ENCODE assay signal across 17 cellular contexts in genomic region chrX:137424679-137425078, GRCh38.
"Had no signal": no experiment of that assay in that cellular context is flagged by ENCODE, and none has a peak within 500 bp of the region (broad histone marks: within the 10 kb centered on the region; RNA-seq: fewer than 3 reads in every experiment).

No MANE protein-coding gene starts in this region.

- H3K36me3 Mint-ChIP-seq: activated naive CD8-positive, alpha-beta T cell treated with anti-CD3 and anti-CD28 coated beads, Interleukin-2, amount 10 ng/mL, durations not matched to agents 7 days and 5 days; immature natural killer cell had no signal

- H3K9me3 Mint-ChIP-seq: activated CD4-positive, alpha-beta T cell treated with anti-CD3 and anti-CD28 coated beads, Interleukin-2, amount 10 ng/mL, durations not matched to agents 7 days and 5 days had no signal

- ATAC-seq: gastrocnemius medialis; heart right ventricle; left colon; naive thymus-derived CD8-positive, alpha-beta T cell; right cardiac atrium; stimulated activated naive CD8-positive, alpha-beta T cell treated with anti-CD3 and anti-CD28 coated beads, Interleukin-15, Interleukin-2, amounts not matched to agents 100 U/mL and 50 U/mL, for 24 hours had no signal

- H3K4me3 Mint-ChIP-seq: activated CD4-positive, alpha-beta T cell treated with anti-CD3 and anti-CD28 coated beads, Interleukin-2, amount 10 ng/mL, durations not matched to agents 7 days and 5 days; activated naive CD8-positive, alpha-beta T cell treated with anti-CD3 and anti-CD28 coated beads, Interleukin-2, amount 10 ng/mL, durations not matched to agents 7 days and 5 days; immature natural killer cell had no signal

- H3K27ac Mint-ChIP-seq: activated naive CD8-positive, alpha-beta T cell treated with anti-CD3 and anti-CD28 coated beads, Interleukin-2, amount 10 ng/mL, durations not matched to agents 7 days and 5 days; immature natural killer cell; naive thymus-derived CD8-positive, alpha-beta T cell had no signal

- H3K9me3 ChIP-seq: ascending aorta, gastrocnemius medialis, heart right ventricle, upper lobe of left lung had no signal

- H3K27ac ChIP-seq: ascending aorta, gastrocnemius medialis, heart right ventricle, upper lobe of left lung had no signal

- H3K36me3 ChIP-seq: ascending aorta, gastrocnemius medialis, heart right ventricle, upper lobe of left lung had no signal

- H3K4me3 ChIP-seq: ascending aorta, gastrocnemius medialis, heart right ventricle, smooth muscle cell, upper lobe of left lung had no signal

- DNase-seq: activated CD4-positive, alpha-beta T cell treated with anti-CD3 and anti-CD28 coated beads, Interleukin-2, amount 10 ng/mL, durations not matched to agents 7 days and 5 days; activated CD8-positive, alpha-beta memory T cell treated with anti-CD3 and anti-CD28 coated beads, Interleukin-2, amount 50 U/mL, for 48 hours; activated naive CD4-positive, alpha-beta T cell; activated naive CD8-positive, alpha-beta T cell treated with anti-CD3 and anti-CD28 coated beads, Interleukin-2, amount 10 ng/mL, durations not matched to agents 7 days and 5 days; dermis blood vessel endothelial cell; erythroblast; gastrocnemius medialis; heart right ventricle; immature natural killer cell; left colon; naive thymus-derived CD8-positive, alpha-beta T cell; occipital lobe; right cardiac atrium; stimulated activated naive CD8-positive, alpha-beta T cell treated with anti-CD3 and anti-CD28 coated beads, Interleukin-15, Interleukin-2, amounts not matched to agents 100 U/mL and 50 U/mL, for 24 hours had no signal
